8 cellular contexts compared by ENCODE assay signal in the genomic region with DNA sequence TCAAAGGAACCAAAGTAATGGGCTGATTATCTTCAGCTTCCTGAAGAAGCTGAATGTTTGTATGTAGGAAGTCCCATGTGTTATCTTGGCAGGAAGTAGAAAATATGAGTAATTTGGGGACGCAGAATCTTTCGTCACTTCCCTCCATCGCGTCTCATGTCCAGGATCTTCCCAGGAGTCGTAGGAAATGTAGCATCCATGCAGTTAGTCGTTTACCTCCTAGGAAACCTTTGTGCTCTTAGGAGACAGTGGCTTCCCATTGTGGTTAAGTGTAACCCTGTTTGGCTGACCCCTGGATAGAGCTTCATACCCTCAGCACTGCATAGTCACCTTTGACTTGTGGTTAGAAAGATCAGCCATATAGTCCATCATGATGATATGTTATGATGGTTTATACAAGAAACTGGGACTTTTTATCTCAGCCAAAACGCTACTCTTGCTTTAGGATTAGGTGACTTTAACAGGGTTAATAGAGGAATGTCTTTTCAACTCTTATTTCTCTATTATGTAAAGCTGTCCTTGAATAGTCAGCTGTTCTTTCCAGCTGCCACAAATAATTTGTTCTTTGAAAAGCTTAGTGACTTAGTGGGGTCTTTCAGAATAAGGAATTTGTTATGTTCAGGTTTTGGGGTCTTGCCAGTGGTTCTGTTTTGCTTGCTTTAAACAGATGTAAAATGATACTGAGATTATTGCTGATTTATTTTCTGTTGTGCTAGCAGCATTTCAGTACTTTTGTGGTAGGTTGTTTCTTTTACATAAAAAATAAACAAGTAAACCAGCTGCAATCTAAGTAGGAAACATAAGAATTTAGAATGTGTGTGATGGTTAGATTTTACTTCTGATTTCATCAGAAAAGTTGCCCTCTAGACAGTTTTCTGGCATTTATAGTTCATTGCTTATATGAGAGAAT.
DNase-seq lines count a peak whose midpoint lies in the region; FAIRE-seq and TF ChIP-seq lines count a peak whose summit lies in the region.

No MANE protein-coding gene starts in this region.

- H3K27ac Mint-ChIP-seq in Caco-2 (ENCODE audit: unreplicated experiment) = no peak overlapping the region

- peak overlapping the region; percentile 96 for H3K27ac ChIP-seq in SU-DHL-6 (ENCODE audit: low read depth, low read length)
- peak overlapping the region; percentile 79 for H3K27ac ChIP-seq in endothelial cell of umbilical vein (ENCODE audit: insufficient read depth, low read depth, low read length)
- peak overlapping the region; percentile 97 for H3K27ac ChIP-seq in smooth muscle cell (ENCODE audit: low read depth)

- no peaks in the 10 kb centered on the region for H3K27me3 ChIP-seq in SU-DHL-6 (ENCODE audit: low read length)
- no peaks in the 10 kb centered on the region for H3K27me3 ChIP-seq in endothelial cell of umbilical vein (ENCODE audit: control insufficient read depth in 2 of 2, insufficient read depth in 2 of 2, low read length in 2 of 2)
- no peaks in the 10 kb centered on the region for H3K27me3 ChIP-seq in smooth muscle cell (ENCODE audit: low read depth)
- no peaks in the 10 kb centered on the region for H3K27me3 ChIP-seq in Caco-2 (replicated peaks; ENCODE audit: control insufficient read depth, insufficient read depth, low read length)

- H3K4me2 ChIP-seq in SU-DHL-6 (ENCODE audit: low read depth, low read length, poor library complexity, severe bottlenecking) = peak overlapping the region; percentile 90
- peak overlapping the region; percentile 9 for H3K4me2 ChIP-seq in endothelial cell of umbilical vein (ENCODE audit: insufficient read depth, low read length)
- peak overlapping the region; percentile 77 for H3K4me2 ChIP-seq in smooth muscle cell

- BruUV-seq in endothelial cell of umbilical vein (replicated peaks; lab: Mats Ljungman, UMichigan) = TSS peak; percentile 91
- no TSS peak for BruUV-seq in Caco-2 (replicated peaks; lab: Mats Ljungman, UMichigan)

- peak overlapping the region; percentile 58 for H3K9ac ChIP-seq in SU-DHL-6 (ENCODE audit: low read length)
- H3K9ac ChIP-seq in endothelial cell of umbilical vein (replicated peaks; ENCODE audit: extremely low read depth, insufficient read depth, low read length) = peak overlapping the region; percentile 8
- H3K9ac ChIP-seq in smooth muscle cell (ENCODE audit: low read depth) = peak overlapping the region; percentile 78

- H3K27me3 Mint-ChIP-seq in Caco-2 (ENCODE audit: insufficient read depth, unreplicated experiment) = no peaks in the 10 kb centered on the region

- no peaks in the 10 kb centered on the region for H3K9me1 ChIP-seq in endothelial cell of umbilical vein (replicated peaks; ENCODE audit: control insufficient read depth, extremely low read depth, insufficient read depth, low read length)

- H3F3A ChIP-seq in SU-DHL-6 (ENCODE audit: insufficient read depth) (peaks cover 75% of the 10 kb centered on the region), smooth muscle cell (ENCODE audit: low read depth) (peaks cover 48% of the 10 kb centered on the region)

- peak overlapping the region; percentile 26 for H3K4me3 ChIP-seq in SU-DHL-6 (ENCODE audit: insufficient read depth, low read length, poor library complexity, severe bottlenecking)
- no peak overlapping the region for H3K4me3 ChIP-seq in endothelial cell of umbilical vein (replicated peaks in 1 of 3; ENCODE audit: insufficient read depth in 1 of 3, low read depth in 1 of 3, low read length in 3 of 3)
- no peak overlapping the region for H3K4me3 ChIP-seq in smooth muscle cell
- H3K4me3 ChIP-seq in Caco-2 (ENCODE audit: low read depth, low read length) = no peak overlapping the region

- peaks cover 2% of the 10 kb centered on the region; the same call in 1 of the 2 replicates for H3K36me3 ChIP-seq in SU-DHL-6 (ENCODE audit: low read length)
- H3K36me3 ChIP-seq in endothelial cell of umbilical vein (ENCODE audit: control insufficient read depth in 2 of 2, extremely low read depth in 1 of 2, insufficient read depth in 2 of 2, low read length in 2 of 2) = no peaks in the 10 kb centered on the region
- H3K36me3 ChIP-seq in smooth muscle cell (ENCODE audit: low read depth) = no peaks in the 10 kb centered on the region
- peaks cover 1% of the 10 kb centered on the region; the same call in 1 of the 2 replicates for H3K36me3 ChIP-seq in Caco-2 (ENCODE audit: control insufficient read depth, insufficient read depth, low read length)

- H3K4me1 ChIP-seq in endothelial cell of umbilical vein (ENCODE audit: control insufficient read depth, extremely low read depth, insufficient read depth, low read length) (peaks cover 25% of the 10 kb centered on the region), smooth muscle cell (ENCODE audit: low read depth) (peaks cover 25% of the 10 kb centered on the region), Caco-2 (peaks cover 17% of the 10 kb centered on the region)

- intact Hi-C loops in endothelial cell of umbilical vein (cut with micrococcal nuclease) (loop anchor here (1.0 to 10.0 kb wide), 4 partner anchors 34 to 408 kb away; no protein-coding TSS in a partner anchor), Caco-2 (cut with micrococcal nuclease; ENCODE audit: unreplicated experiment) (no loop called here)

- peaks cover 25% of the 10 kb centered on the region for H3K4me1 Mint-ChIP-seq in Caco-2 (ENCODE audit: low read depth, unreplicated experiment)

- CTCF ChIA-PET in endothelial cell of umbilical vein (lab: Charles Lee) (interaction anchor here (0.8 to 1.2 kb wide), 3 partner anchors 27 to 406 kb away, joined by 3 to 5 read pairs (median 4); no protein-coding TSS in a partner anchor), Caco-2 (lab: Charles Lee) (no interaction called here)

- in situ Hi-C loops in GM18951 (cut with MboI; ENCODE audit: low sequenced_read_pairs, unreplicated experiment) = no loop called here

- TF ChIP-seq CTCF in SU-DHL-6 (IDR thresholded peaks at IDR 0.05; ENCODE audit: insufficient read depth, low read length, poor library complexity, severe bottlenecking) (no peak), endothelial cell of umbilical vein (IDR thresholded peaks at IDR 0.05; ENCODE audit: extremely low read depth in 1 of 2, insufficient read depth in 1 of 2, low read depth in 1 of 2, low read length in 2 of 2) (no peak), smooth muscle cell (IDR thresholded peaks at IDR 0.05; ENCODE audit: borderline replicate concordance, insufficient read depth, poor library complexity, severe bottlenecking) (no peak), Caco-2 (IDR thresholded peaks at IDR 0.05; ENCODE audit: insufficient read depth in 1 of 2, low read depth in 1 of 2, low read length in 1 of 2, severe bottlenecking in 1 of 2, unreplicated experiment in 1 of 2) (no peak)

- no peaks in the 10 kb centered on the region for H3K9me3 Mint-ChIP-seq in Caco-2 (ENCODE audit: unreplicated experiment)

- POLR2A ChIA-PET in endothelial cell of umbilical vein (lab: Charles Lee) (no interaction called here), Caco-2 (lab: Charles Lee) (no interaction called here)

- 37% methylated on average over 7 of the region's 7 CpGs for WGBS in smooth muscle cell (ENCODE audit: low lambda C conversion rate)

- H3K9me3 ChIP-seq in SU-DHL-6 (ENCODE audit: insufficient read depth, low read length) (no peaks in the 10 kb centered on the region), endothelial cell of umbilical vein (replicated peaks; ENCODE audit: control insufficient read depth, insufficient read depth, low read length) (no peaks in the 10 kb centered on the region), smooth muscle cell (replicated peaks; ENCODE audit: low read depth) (no peaks in the 10 kb centered on the region), Caco-2 (no peaks in the 10 kb centered on the region)

- peak; percentile 35 for TF ChIP-seq POLR2A in GM18951 (IDR thresholded peaks at IDR 0.05; ENCODE audit: extremely low read depth, insufficient read depth, insufficient read length)
- no peak for TF ChIP-seq POLR2A in endothelial cell of umbilical vein (IDR thresholded peaks at IDR 0.05; ENCODE audit: low read depth, low read length)

- H3K36me3 Mint-ChIP-seq in Caco-2 (ENCODE audit: insufficient read depth, unreplicated experiment) = peaks cover 34% of the 10 kb centered on the region

- H3K4me3 Mint-ChIP-seq in Caco-2 (ENCODE audit: unreplicated experiment) = no peak overlapping the region

- FAIRE-seq in endothelial cell of umbilical vein (lab: Jason Lieb, UNC) = peak; percentile 80

- dilution Hi-C loops in endothelial cell of umbilical vein (cut with MboI; ENCODE audit: extremely low pct_ligation_motif_present, low sequenced_read_pairs) = no loop called here

- no peaks in the 10 kb centered on the region for H3K9me2 ChIP-seq in SU-DHL-6 (replicated peaks; ENCODE audit: insufficient read depth, low read length)

- H3K79me2 ChIP-seq in SU-DHL-6 (ENCODE audit: insufficient read depth, low read length) (peaks cover 60% of the 10 kb centered on the region), endothelial cell of umbilical vein (ENCODE audit: control insufficient read depth, insufficient read depth, low read length) (peaks cover 2% of the 10 kb centered on the region), smooth muscle cell (ENCODE audit: low read depth) (no peaks in the 10 kb centered on the region)

- DNase-seq in endothelial cell of umbilical vein (ENCODE audit: low read depth, low spot score) = peak; percentile 81
- DNase-seq in smooth muscle cell (lab: John Stamatoyannopoulos, UW; ENCODE audit: unreplicated experiment) = no peak
- DNase-seq in NCI-H748 treated with DMSO at 0.1 percent for 48 hours (lab: John Stamatoyannopoulos, UW) = no peak
- DNase-seq in amniotic stem cell (lab: John Stamatoyannopoulos, UW) = no peak
- DNase-seq in Caco-2 = no peak
- DNase-seq in SHP77 treated with DMSO at 0.1 percent for 48 hours (lab: John Stamatoyannopoulos, UW) = no peak

- no peak overlapping the region for H2AFZ ChIP-seq in SU-DHL-6 (ENCODE audit: low read depth, low read length, severe bottlenecking)
- peak overlapping the region; percentile 16 for H2AFZ ChIP-seq in endothelial cell of umbilical vein (ENCODE audit: low read depth, low read length)
- no peak overlapping the region for H2AFZ ChIP-seq in smooth muscle cell (ENCODE audit: low read depth)

- H4K20me1 ChIP-seq in SU-DHL-6 (ENCODE audit: low read depth, low read length) = no peaks in the 10 kb centered on the region
- no peaks in the 10 kb centered on the region for H4K20me1 ChIP-seq in endothelial cell of umbilical vein (replicated peaks; ENCODE audit: control insufficient read depth, extremely low read depth, insufficient read depth, low read length)
- no peaks in the 10 kb centered on the region for H4K20me1 ChIP-seq in smooth muscle cell (ENCODE audit: low read depth)

TF ChIP-seq in endothelial cell of umbilical vein, 7 proteins besides CTCF, POLR2A, EP300 and RAD21 (continues in another document):
- TF ChIP-seq JUN (IDR thresholded peaks at IDR 0.05; ENCODE audit: borderline replicate concordance, insufficient read depth, insufficient read length, low read depth) (peak; percentile 79), MYC (IDR thresholded peaks at IDR 0.05; ENCODE audit: low read depth, low read length) (no peak), GATA2 (IDR thresholded peaks at IDR 0.05; ENCODE audit: insufficient read depth, insufficient read length, low read depth, low read length) (peak; percentile 77)
- TF ChIP-seq, protein P1, sequence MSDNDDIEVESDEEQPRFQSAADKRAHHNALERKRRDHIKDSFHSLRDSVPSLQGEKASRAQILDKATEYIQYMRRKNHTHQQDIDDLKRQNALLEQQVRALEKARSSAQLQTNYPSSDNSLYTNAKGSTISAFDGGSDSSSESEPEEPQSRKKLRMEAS (IDR thresholded peaks at IDR 0.05; ENCODE audit: insufficient read depth, insufficient read length) = no peak

Comparison
In these comparisons a context has a peak if more than half of its experiments do, and no peak if none do; other contexts are left out.
1. H3K4me2 ChIP-seq: peak in every context shown above with its lines; median percentile 90 in SU-DHL-6; 77 in smooth muscle cell; 9 in endothelial cell of umbilical vein.
2. H3K9ac ChIP-seq: peak in every context shown above with its lines; median percentile 78 in smooth muscle cell; 58 in SU-DHL-6; 8 in endothelial cell of umbilical vein.